ENCODE assay signal across 8 cellular contexts in genomic region chr7:40341-40740, GRCh38.
DNase-seq lines count a peak whose midpoint lies in the region; ATAC-seq and TF ChIP-seq lines count a peak whose summit lies in the region.
"Not testable (repeated sequence)": the region's sequence is repeated elsewhere in the genome, so short reads cannot be mapped to it uniquely, and the experiment has no call there.

No MANE protein-coding gene starts in this region.

- WGBS in IMR-90 (ENCODE audit: extremely low coverage in 2 of 2, insufficient read length in 1 of 2), 2 experiments = no CpG with 5 or more reads among the region's 4 CpGs
- 43 to 73% (median 63%) methylated on average over 4 of the region's 4 CpGs for WGBS in spleen, 5 donors

- H3K36me3 Mint-ChIP-seq in T-helper 2 cell treated with Interferon-gamma antibody and Interleukin-4, amounts not matched to agents 5 μg/mL and 100 μg/mL, for 36 hours (ENCODE audit: low read depth); nephron progenitor cell (ENCODE audit: low read depth): not testable (repeated sequence)

- not testable (repeated sequence) for H4K8ac ChIP-seq in IMR-90 (ENCODE audit: low read depth in 2 of 2, low read length in 2 of 2)

- H3K27me3 Mint-ChIP-seq in T-helper 2 cell treated with Interferon-gamma antibody and Interleukin-4, amounts not matched to agents 5 μg/mL and 100 μg/mL, for 36 hours (ENCODE audit: low read depth) = not testable (repeated sequence)
- peaks cover 12% of the 10 kb centered on the region for H3K27me3 Mint-ChIP-seq in nephron progenitor cell (ENCODE audit: low read depth, poor library complexity)

- peaks cover 37% of the 10 kb centered on the region for H3K27me3 ChIP-seq in IMR-90 (ENCODE audit: control insufficient read depth, insufficient read depth, low read length)
- peaks cover 0 to 17% of the 10 kb centered on the region in 2 donors for H3K27me3 ChIP-seq in breast epithelium
- H3K27me3 ChIP-seq in spleen (replicated peaks in 1 of 7) = peaks cover 0 to 31% (median 3%) of the 10 kb centered on the region in 7 donors

- CTCF ChIA-PET in IMR-90 (lab: Yijun Ruan, JAX) = not testable (repeated sequence)

- H2BK15ac ChIP-seq in IMR-90 (ENCODE audit: low read depth, low read length) = not testable (repeated sequence)

- TF ChIP-seq CTCF in AG09309 (IDR thresholded peaks at IDR 0.05; ENCODE audit: control insufficient read depth, insufficient read depth, low read depth, low read length, missing control alignments) (peak; percentile 15), nephron progenitor cell (IDR thresholded peaks at IDR 0.05) (peak; percentile 11)
- not testable (repeated sequence) for TF ChIP-seq CTCF in IMR-90 (conservative IDR thresholded peaks at IDR 0.05; ENCODE audit: low read depth, low read length); breast epithelium (IDR thresholded peaks at IDR 0.05); spleen (IDR thresholded peaks at IDR 0.05 in 8 of 11, conservative IDR thresholded peaks at IDR 0.05 in 3 of 11)

- H2AFZ ChIP-seq in IMR-90 (replicated peaks; ENCODE audit: low read length, poor library complexity) = not testable (repeated sequence)

- H4K91ac ChIP-seq in IMR-90 (ENCODE audit: insufficient read depth, low read depth, low read length) = not testable (repeated sequence)

- not testable (repeated sequence) for H3K4me2 ChIP-seq in IMR-90 (ENCODE audit: low read depth, low read length)

- H3K27ac Mint-ChIP-seq in T-helper 2 cell treated with Interferon-gamma antibody and Interleukin-4, amounts not matched to agents 5 μg/mL and 100 μg/mL, for 36 hours; nephron progenitor cell: not testable (repeated sequence)

- not testable (repeated sequence) for H3K4me1 Mint-ChIP-seq in T-helper 2 cell treated with Interferon-gamma antibody and Interleukin-4, amounts not matched to agents 5 μg/mL and 100 μg/mL, for 36 hours (ENCODE audit: low read depth)
- H3K4me1 Mint-ChIP-seq in nephron progenitor cell = peaks cover 20% of the 10 kb centered on the region

- H3K9ac ChIP-seq in IMR-90 (ENCODE audit: low read depth, low read length) = not testable (repeated sequence)

- not testable (repeated sequence) for H2BK120ac ChIP-seq in IMR-90 (ENCODE audit: low read depth, low read length)

- TF ChIP-seq RAD21 in IMR-90 (IDR thresholded peaks at IDR 0.05; ENCODE audit: low read length) = not testable (repeated sequence)

- not testable (repeated sequence) for H3K36me3 ChIP-seq in IMR-90 (ENCODE audit: control insufficient read depth, insufficient read depth, low read length); breast epithelium; spleen

- not testable (repeated sequence) for H3K4me3 ChIP-seq in AG09309 (ENCODE audit: control insufficient read depth, low read depth, low read length); IMR-90 (ENCODE audit: insufficient read depth, low read depth, low read length); breast epithelium; spleen

- POLR2A ChIA-PET in IMR-90 (lab: Charles Lee; ENCODE audit: unreplicated experiment) = not testable (repeated sequence)

- not testable (repeated sequence) for H3K79me1 ChIP-seq in IMR-90 (ENCODE audit: low read depth in 1 of 2, low read length in 2 of 2)

- H4K20me1 ChIP-seq in IMR-90 (ENCODE audit: insufficient read depth, low read length) = not testable (repeated sequence)

- H3K4ac ChIP-seq in IMR-90 (ENCODE audit: low read depth, low read length) = not testable (repeated sequence)

- not testable (repeated sequence) for H3K4me3 Mint-ChIP-seq in T-helper 2 cell treated with Interferon-gamma antibody and Interleukin-4, amounts not matched to agents 5 μg/mL and 100 μg/mL, for 36 hours; nephron progenitor cell

- not testable (repeated sequence) for H3K56ac ChIP-seq in IMR-90 (ENCODE audit: extremely low read depth, insufficient read depth, low read length)

- not testable (repeated sequence) for H3K9me3 Mint-ChIP-seq in T-helper 2 cell treated with Interferon-gamma antibody and Interleukin-4, amounts not matched to agents 5 μg/mL and 100 μg/mL, for 36 hours; nephron progenitor cell

- dilution Hi-C loops in IMR-90 (cut with HindIII; ENCODE audit: low sequenced_read_pairs, unreplicated experiment) = not testable (repeated sequence)

- H4K5ac ChIP-seq in IMR-90 (ENCODE audit: low read depth, low read length) = not testable (repeated sequence)

- H2AK9ac ChIP-seq in IMR-90 (replicated peaks; ENCODE audit: low read depth, low read length, poor library complexity) = not testable (repeated sequence)

- not testable (repeated sequence) for H3K9me1 ChIP-seq in IMR-90 (ENCODE audit: insufficient read depth, low read length)

- H3K18ac ChIP-seq in IMR-90 (ENCODE audit: low read depth, low read length) = not testable (repeated sequence)

- H3K14ac ChIP-seq in IMR-90 (replicated peaks; ENCODE audit: low read depth, low read length) = not testable (repeated sequence)

- intact Hi-C loops in IMR-90 (cut with micrococcal nuclease); breast epithelium (cut with DNase I; ENCODE audit: low total_unique reads); spleen (cut with DNase I; ENCODE audit: low total_unique reads): not testable (repeated sequence)

- BruUV-seq in IMR-90 (replicated peaks; lab: Mats Ljungman, UMichigan) = not testable (repeated sequence)

- not testable (repeated sequence) for H3K9me3 ChIP-seq in IMR-90 (ENCODE audit: control insufficient read depth, insufficient read depth, low read length); breast epithelium; spleen

- H2AK5ac ChIP-seq in IMR-90 (ENCODE audit: low read depth, low read length) = not testable (repeated sequence)

- not testable (repeated sequence) for H3K4me1 ChIP-seq in IMR-90 (ENCODE audit: control insufficient read depth, insufficient read depth, low read length); breast epithelium
- H3K4me1 ChIP-seq in spleen = peaks cover 0 to 11% (median 0%) of the 10 kb centered on the region in 6 donors

- in situ Hi-C loops in IMR-90 (cut with MboI; ENCODE audit: low sequenced_read_pairs) = not testable (repeated sequence)

- peak; percentile 55 for ATAC-seq in IMR-90 (ENCODE audit: low read depth)

- H2BK5ac ChIP-seq in IMR-90 (ENCODE audit: low read depth, low read length, poor library complexity, severe bottlenecking) = not testable (repeated sequence)

- H3K23ac ChIP-seq in IMR-90 (ENCODE audit: low read depth, low read length) = not testable (repeated sequence)

- H3K27ac ChIP-seq in IMR-90 (ENCODE audit: insufficient read depth, low read length); breast epithelium; spleen: not testable (repeated sequence)

- not testable (repeated sequence) for TF ChIP-seq POLR2A in IMR-90 (IDR thresholded peaks at IDR 0.05; ENCODE audit: low read depth, low read length); breast epithelium (IDR thresholded peaks at IDR 0.05); spleen (IDR thresholded peaks at IDR 0.05)

- H2BK20ac ChIP-seq in IMR-90 (ENCODE audit: low read depth, low read length) = not testable (repeated sequence)

- DNase-seq in AG09309 (ENCODE audit: low read depth) (peak; percentile 8), breast epithelium (ENCODE audit: low spot score in 2 of 2) (peak; percentile 22 to 27), fibroblast of peridontal ligament (ENCODE audit: extremely low read depth) (peak; percentile 75), kidney tubule cell (ENCODE audit: low spot score) (peak; percentile 23), spleen (peak; percentile 56)
- not testable (repeated sequence) for DNase-seq in IMR-90, nephron progenitor cell
- peak; percentile 2 for DNase-seq in T-helper 2 cell treated with Interferon-gamma antibody and Interleukin-4, amounts not matched to agents 5 μg/mL and 100 μg/mL, for 36 hours (ENCODE audit: low spot score)
